ENCODE assay signal across 13 cellular contexts in the genomic region with DNA sequence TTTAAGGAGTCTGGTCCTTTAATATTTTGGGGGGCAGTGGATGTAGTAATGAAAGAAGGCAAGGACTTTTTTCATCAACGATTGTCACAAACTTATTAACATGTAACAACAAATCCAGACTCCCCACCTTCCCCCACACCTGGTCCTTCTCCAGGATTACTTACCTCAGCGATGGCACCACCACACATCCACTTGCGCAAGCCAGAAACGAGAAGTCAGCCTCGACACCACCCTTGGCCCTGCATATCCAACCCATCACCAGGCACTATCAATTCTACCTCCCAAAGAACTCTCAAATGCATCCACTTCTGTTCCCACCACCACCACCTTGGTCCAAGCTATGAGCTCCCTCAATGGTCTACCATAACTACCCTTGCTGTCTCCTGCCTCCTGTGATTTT. TPM values are rescaled to one million over a fixed set of nuclear protein-coding genes. Genes with fewer than 3 reads are reported as not detected.
A peak's percentile ranks its signal among the peaks of the same experiment; 100 is the strongest.
DNase-seq lines count a peak whose midpoint lies in the region; ATAC-seq, FAIRE-seq and TF ChIP-seq lines count a peak whose summit lies in the region.
"Had no signal": no experiment of that assay in that cellular context is flagged by ENCODE, and none has a peak within 500 bp of the region (broad histone marks: within the 10 kb centered on the region; RNA-seq: fewer than 3 reads in every experiment).

No MANE protein-coding gene starts in this region.

- FAIRE-seq in urothelium cell line (lab: Jason Lieb, UNC) = no peak
- FAIRE-seq: endothelial cell of umbilical vein, RCC 7860 had no signal

- H3K4me1 Mint-ChIP-seq in stimulated activated naive CD8-positive, alpha-beta T cell treated with anti-CD3 and anti-CD28 coated beads, Interleukin-15, Interleukin-2, amounts not matched to agents 100 ng/mL and 50 ng/mL, for 24 hours (ENCODE audit: low read depth) = peaks cover 97% of the 10 kb centered on the region
- peaks cover 88% of the 10 kb centered on the region for H3K4me1 Mint-ChIP-seq in activated CD4-positive, alpha-beta memory T cell treated with anti-CD3 and anti-CD28 coated beads for 36 hours (ENCODE audit: low read depth)
- H3K4me1 Mint-ChIP-seq in immature natural killer cell = peaks cover 95 to 100% of the 10 kb centered on the region in 2 donors

- H3K27me3 ChIP-seq in upper lobe of left lung = no peaks in the 10 kb centered on the region
- H3K27me3 ChIP-seq: adrenal gland had no signal

- H3K4me3 ChIP-seq in upper lobe of left lung = peak overlapping the region in 2 of 4 donors; percentile 90 to 95

- no peak for TF ChIP-seq EP300 in upper lobe of left lung (IDR thresholded peaks at IDR 0.05)

- H3K36me3 ChIP-seq in upper lobe of left lung = peaks cover 6 to 26% (median 10%) of the 10 kb centered on the region in 4 donors
- H3K36me3 ChIP-seq: adrenal gland had no signal

- POLR2A ChIA-PET in activated CD4-positive, alpha-beta memory T cell treated with anti-CD3 and anti-CD28 coated beads for 36 hours (lab: Charles Lee) = interaction anchor here (1.7 to 4.2 kb wide), 2 partner anchors 14 to 57 kb away, joined by 5 to 28 read pairs; no protein-coding TSS in a partner anchor
- POLR2A ChIA-PET in HEK293T (lab: Yijun Ruan, JAX) = interaction anchor here (1.0 kb wide), 1 partner anchor 57 kb away, joined by 4 read pairs; no protein-coding TSS in a partner anchor

- peaks cover 99% of the 10 kb centered on the region for H3K36me3 Mint-ChIP-seq in stimulated activated naive CD8-positive, alpha-beta T cell treated with anti-CD3 and anti-CD28 coated beads, Interleukin-15, Interleukin-2, amounts not matched to agents 100 ng/mL and 50 ng/mL, for 24 hours (ENCODE audit: low read depth)
- peaks cover 88% of the 10 kb centered on the region for H3K36me3 Mint-ChIP-seq in activated CD4-positive, alpha-beta memory T cell treated with anti-CD3 and anti-CD28 coated beads for 36 hours
- H3K36me3 Mint-ChIP-seq in immature natural killer cell = peaks cover 18 to 45% (median 18%) of the 10 kb centered on the region in 3 donors

- intact Hi-C loops in activated CD4-positive, alpha-beta memory T cell treated with anti-CD3 and anti-CD28 coated beads for 36 hours (cut with micrococcal nuclease) = no loop called here

- peak overlapping the region; percentile 83 for H3K27ac Mint-ChIP-seq in stimulated activated naive CD8-positive, alpha-beta T cell treated with anti-CD3 and anti-CD28 coated beads, Interleukin-15, Interleukin-2, amounts not matched to agents 100 ng/mL and 50 ng/mL, for 24 hours
- H3K27ac Mint-ChIP-seq in activated CD4-positive, alpha-beta memory T cell treated with anti-CD3 and anti-CD28 coated beads for 36 hours = peak overlapping the region; percentile 99
- H3K27ac Mint-ChIP-seq in immature natural killer cell = peak overlapping the region; percentile 6 to 87 (median 62)

- TF ChIP-seq CTCF in upper lobe of left lung (IDR thresholded peaks at IDR 0.05) = no peak

- TF ChIP-seq POLR2A in upper lobe of left lung (IDR thresholded peaks at IDR 0.05) = no peak

- CTCF ChIA-PET in activated CD4-positive, alpha-beta memory T cell treated with anti-CD3 and anti-CD28 coated beads for 36 hours (lab: Charles Lee) = interaction anchor here (1.1 to 2.5 kb wide), 3 partner anchors 13 to 160 kb away, joined by 3 to 8 read pairs (median 3); no protein-coding TSS in a partner anchor
- CTCF ChIA-PET in HEK293T (lab: Yijun Ruan, JAX) = interaction anchor here (1.0 kb wide), 1 partner anchor 94 kb away, joined by 3 read pairs; no protein-coding TSS in a partner anchor

- H3K27ac ChIP-seq in upper lobe of left lung = peak overlapping the region in 3 of 4 donors; percentile 13 to 100 (median 95)

- H3K4me1 ChIP-seq in upper lobe of left lung = peaks cover 48 to 89% (median 70%) of the 10 kb centered on the region in 4 donors

- no peak for DNase-seq in stimulated activated naive CD8-positive, alpha-beta T cell treated with anti-CD3 and anti-CD28 coated beads, Interleukin-15, Interleukin-2, amounts not matched to agents 100 U/mL and 50 U/mL, for 24 hours
- DNase-seq in activated CD4-positive, alpha-beta memory T cell treated with anti-CD3 and anti-CD28 coated beads for 36 hours = no peak
- DNase-seq in immature natural killer cell = no peak
- peak in 1 of 2 donors; percentile 36 for DNase-seq in upper lobe of left lung
- DNase-seq in HEK293T (ENCODE audit: extremely low spot score) = no peak
- DNase-seq in urothelium cell line (ENCODE audit: low spot score) = no peak
- DNase-seq: NCI-H2029 treated with DMSO at 0.1 percent for 48 hours; stimulated activated CD4-positive, alpha-beta T cell treated with anti-CD3 and anti-CD28 coated beads, Interleukin-12 subunit alpha, Interleukin-12 subunit beta, amount 100 ng/mL, for 4 hours had no signal

- H3K27me3 Mint-ChIP-seq in stimulated activated naive CD8-positive, alpha-beta T cell treated with anti-CD3 and anti-CD28 coated beads, Interleukin-15, Interleukin-2, amounts not matched to agents 100 ng/mL and 50 ng/mL, for 24 hours = no peaks in the 10 kb centered on the region
- no peaks in the 10 kb centered on the region for H3K27me3 Mint-ChIP-seq in activated CD4-positive, alpha-beta memory T cell treated with anti-CD3 and anti-CD28 coated beads for 36 hours
- peaks cover 0 to 18% (median 7%) of the 10 kb centered on the region in 3 donors for H3K27me3 Mint-ChIP-seq in immature natural killer cell (ENCODE audit: low read depth in 3 of 3)

- H3K9me3 Mint-ChIP-seq in stimulated activated naive CD8-positive, alpha-beta T cell treated with anti-CD3 and anti-CD28 coated beads, Interleukin-15, Interleukin-2, amounts not matched to agents 100 ng/mL and 50 ng/mL, for 24 hours = no peaks in the 10 kb centered on the region
- no peaks in the 10 kb centered on the region for H3K9me3 Mint-ChIP-seq in activated CD4-positive, alpha-beta memory T cell treated with anti-CD3 and anti-CD28 coated beads for 36 hours
- H3K9me3 Mint-ChIP-seq in immature natural killer cell = no peaks in the 10 kb centered on the region

- no peak for ATAC-seq in stimulated activated naive CD8-positive, alpha-beta T cell treated with anti-CD3 and anti-CD28 coated beads, Interleukin-15, Interleukin-2, amounts not matched to agents 100 U/mL and 50 U/mL, for 24 hours
- ATAC-seq in upper lobe of left lung (ENCODE audit: low FRiP score in 2 of 2) (no peak), HG02610 (IDR thresholded peaks at IDR 0.05; ENCODE audit: unreplicated experiment) (no peak)

- H3K9me3 ChIP-seq in upper lobe of left lung = no peaks in the 10 kb centered on the region
- H3K9me3 ChIP-seq: adrenal gland had no signal

- H3K4me3 Mint-ChIP-seq in stimulated activated naive CD8-positive, alpha-beta T cell treated with anti-CD3 and anti-CD28 coated beads, Interleukin-15, Interleukin-2, amounts not matched to agents 100 ng/mL and 50 ng/mL, for 24 hours = peak overlapping the region; percentile 95
- H3K4me3 Mint-ChIP-seq in activated CD4-positive, alpha-beta memory T cell treated with anti-CD3 and anti-CD28 coated beads for 36 hours = peak overlapping the region; percentile 100
- H3K4me3 Mint-ChIP-seq in immature natural killer cell = peak overlapping the region; percentile 61 to 84 (median 72)

- 44 to 50% methylated on average over 5 of the region's 5 CpGs for WGBS in upper lobe of left lung, 2 donors

TF ChIP-seq in HEK293T, 16 proteins besides CTCF, POLR2A, EP300 and RAD21:
- TF ChIP-seq SP1 (IDR thresholded peaks at IDR 0.05) = no peak
- no peak for TF ChIP-seq HDGF (IDR thresholded peaks at IDR 0.05; ENCODE audit: borderline replicate concordance)
- TF ChIP-seq TARDBP (IDR thresholded peaks at IDR 0.05) = no peak
- TF ChIP-seq FOXM1 (IDR thresholded peaks at IDR 0.05; ENCODE audit: borderline replicate concordance) = no peak
- no peak for TF ChIP-seq LEF1 (IDR thresholded peaks at IDR 0.05; ENCODE audit: borderline replicate concordance)
- no peak for TF ChIP-seq NFRKB (IDR thresholded peaks at IDR 0.05)
- no peak for TF ChIP-seq CTBP1 (IDR thresholded peaks at IDR 0.05; ENCODE audit: borderline replicate concordance)
- TF ChIP-seq ELF4 (IDR thresholded peaks at IDR 0.05) = no peak
- TF ChIP-seq, protein P1, sequence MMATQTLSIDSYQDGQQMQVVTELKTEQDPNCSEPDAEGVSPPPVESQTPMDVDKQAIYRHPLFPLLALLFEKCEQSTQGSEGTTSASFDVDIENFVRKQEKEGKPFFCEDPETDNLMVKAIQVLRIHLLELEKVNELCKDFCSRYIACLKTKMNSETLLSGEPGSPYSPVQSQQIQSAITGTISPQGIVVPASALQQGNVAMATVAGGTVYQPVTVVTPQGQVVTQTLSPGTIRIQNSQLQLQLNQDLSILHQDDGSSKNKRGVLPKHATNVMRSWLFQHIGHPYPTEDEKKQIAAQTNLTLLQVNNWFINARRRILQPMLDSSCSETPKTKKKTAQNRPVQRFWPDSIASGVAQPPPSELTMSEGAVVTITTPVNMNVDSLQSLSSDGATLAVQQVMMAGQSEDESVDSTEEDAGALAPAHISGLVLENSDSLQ (IDR thresholded peaks at IDR 0.05) = no peak
- no peak for TF ChIP-seq ZNF384 (IDR thresholded peaks at IDR 0.05)
- no peak for TF ChIP-seq L3MBTL2 (conservative IDR thresholded peaks at IDR 0.05)
- no peak for TF ChIP-seq FOXK2 (IDR thresholded peaks at IDR 0.05)

RNA-seq across cellular contexts. Expression of a gene that starts 6.6 kb away (rescaled TPM):
- 100 to 1,000 TPM; 255 to 256 TPM for total RNA-seq in activated CD4-positive, alpha-beta memory T cell treated with anti-CD3 and anti-CD28 coated beads for 36 hours
- polyA plus RNA-seq in immature natural killer cell = 100 to 1,000 TPM; 129 to 153 (median 139) TPM
- 100 to 1,000 TPM; 188 to 810 (median 346) TPM for total RNA-seq in upper lobe of left lung
